8 cellular contexts compared by ENCODE assay signal in the genomic region with DNA sequence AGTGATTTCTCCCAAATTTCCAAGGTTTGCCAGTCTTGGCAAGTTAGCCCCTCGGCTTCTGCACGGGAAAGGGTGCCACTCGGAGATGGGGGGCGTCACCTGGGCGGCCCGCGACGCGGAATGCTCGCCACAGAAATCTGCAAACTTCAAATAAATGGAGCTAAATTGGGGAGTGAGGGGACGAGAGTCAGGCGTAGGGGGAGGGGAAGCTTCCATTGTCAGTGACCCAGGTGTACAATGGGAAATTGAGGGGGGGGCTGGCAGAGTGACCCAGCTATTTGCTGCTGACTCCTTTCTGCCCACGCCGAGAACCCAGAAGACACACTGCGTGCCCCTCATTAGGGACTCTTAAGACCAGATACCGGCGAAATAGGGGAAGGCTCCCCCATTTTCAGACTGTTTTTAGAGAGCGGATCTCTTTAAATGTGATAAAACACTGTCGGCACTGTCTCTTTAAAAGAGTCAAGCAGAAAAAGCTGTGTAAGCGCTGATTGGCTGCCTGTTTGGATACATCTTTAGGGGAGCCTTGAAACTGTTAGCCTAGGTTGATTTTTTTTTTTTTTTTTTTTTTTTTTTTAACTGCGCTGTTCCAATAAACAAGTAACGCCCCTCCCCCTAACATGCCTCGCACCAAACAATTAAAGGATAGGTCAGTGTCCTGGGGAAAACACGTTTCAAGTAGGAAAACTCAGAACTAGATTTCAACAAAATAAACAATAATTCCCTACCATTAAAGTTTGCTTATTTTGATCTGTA. TPM values are rescaled to one million over a fixed set of nuclear protein-coding genes. Genes with fewer than 3 reads are reported as not detected.
DNase-seq lines count a peak whose midpoint lies in the region; ATAC-seq and TF ChIP-seq lines count a peak whose summit lies in the region.

No MANE protein-coding gene starts in this region.

- H3K9me3 ChIP-seq in T-helper 17 cell (ENCODE audit: control insufficient read depth, low read length, poor library complexity, severe bottlenecking) (no peaks in the 10 kb centered on the region), trophoblast cell (ENCODE audit: insufficient read depth, low read depth, low read length) (no peaks in the 10 kb centered on the region)

- H2BK12ac ChIP-seq in trophoblast cell (ENCODE audit: low read length), result peak overlapping the region; percentile 59

- peak overlapping the region; percentile 80 for H4K12ac ChIP-seq in trophoblast cell (ENCODE audit: low read depth, low read length)

- peak overlapping the region; percentile 92 for H3K27ac Mint-ChIP-seq in T-helper 17 cell

- ATAC-seq in T-helper 17 cell, result peak; percentile 55
- peak; percentile 70 for ATAC-seq in left ventricle myocardium superior
- no peak for ATAC-seq in HG03469 (IDR thresholded peaks at IDR 0.05; ENCODE audit: unreplicated experiment)

- peak overlapping the region; percentile 98 for H3K27ac ChIP-seq in trophoblast cell (ENCODE audit: low read depth, low read length)

- no peaks in the 10 kb centered on the region for H3K36me3 ChIP-seq in trophoblast cell (ENCODE audit: control insufficient read depth in 1 of 2, insufficient read depth in 2 of 2, low read length in 2 of 2)

- H3K4me1 Mint-ChIP-seq in T-helper 17 cell, result peaks cover 45% of the 10 kb centered on the region

- peak overlapping the region; percentile 95 for H3K18ac ChIP-seq in trophoblast cell (ENCODE audit: low read length)

- H3K79me2 ChIP-seq in trophoblast cell (ENCODE audit: control insufficient read depth, insufficient read depth, low read length, poor library complexity), result peaks cover 23% of the 10 kb centered on the region

- H3K27me3 ChIP-seq in trophoblast cell (ENCODE audit: insufficient read depth, low read length), result no peaks in the 10 kb centered on the region

- H2BK5ac ChIP-seq in trophoblast cell (ENCODE audit: low read depth, low read length, poor library complexity), result peak overlapping the region; percentile 99

- peak overlapping the region; percentile 95 for H3K14ac ChIP-seq in trophoblast cell (ENCODE audit: low read length)

- CTCF ChIA-PET in HEK293T (lab: Yijun Ruan, JAX), result interaction anchor here (0.9 to 1.4 kb wide), 3 partner anchors 21 to 135 kb away, joined by 3 to 13 read pairs (median 5); no protein-coding TSS in a partner anchor

- peak overlapping the region; percentile 95 for H3K4ac ChIP-seq in trophoblast cell (ENCODE audit: low read depth, low read length)

- peak overlapping the region; percentile 93 for H3K4me2 ChIP-seq in trophoblast cell (ENCODE audit: low read length)

- H3K4me1 ChIP-seq in trophoblast cell (ENCODE audit: control insufficient read depth in 1 of 2, insufficient read depth in 2 of 2, low read length in 2 of 2), result peaks cover 36 to 46% of the 10 kb centered on the region in 2 experiments

- peak; percentile 93 for DNase-seq in DMS79 treated with DMSO at 0.1 percent for 48 hours (lab: John Stamatoyannopoulos, UW)
- peak; percentile 86 for DNase-seq in HEK293T (ENCODE audit: extremely low spot score)
- DNase-seq in NCI-H187 treated with DMSO at 0.1 percent for 48 hours (lab: John Stamatoyannopoulos, UW), result peak; percentile 30
- DNase-seq in T-helper 17 cell, result peak; percentile 30 to 47 (median 32)
- DNase-seq in astrocyte of the cerebellum (ENCODE audit: low read depth), result peak; percentile 89
- DNase-seq in left ventricle myocardium superior, result peak; percentile 40
- DNase-seq in trophoblast cell, result peak; percentile 76 to 95

- H4K8ac ChIP-seq in trophoblast cell (ENCODE audit: low read depth, low read length), result peak overlapping the region; percentile 90

- in situ Hi-C loops in astrocyte of the cerebellum (cut with HindIII; ENCODE audit: low sequenced_read_pairs), result no loop called here

- peaks cover 38% of the 10 kb centered on the region for H3K79me1 ChIP-seq in trophoblast cell (ENCODE audit: low read length)

- H3K4me3 Mint-ChIP-seq in T-helper 17 cell, result peak overlapping the region; percentile 93

- H3K4me3 ChIP-seq in astrocyte of the cerebellum (ENCODE audit: low read depth, low read length) (peak overlapping the region; percentile 65), trophoblast cell (ENCODE audit: low read depth, low read length) (peak overlapping the region; percentile 65)

- POLR2A ChIA-PET in HEK293T (lab: Yijun Ruan, JAX), result interaction anchor here (0.9 to 2.5 kb wide), 7 partner anchors 11 to 479 kb away, joined by 3 to 59 read pairs (median 5); partner anchors contain the start of gene DHCR24

- intact Hi-C loops in left ventricle myocardium superior (cut with micrococcal nuclease), result loop anchor here (5.0 to 10.0 kb wide), 2 partner anchors 80 to 283 kb away; no protein-coding TSS in a partner anchor

- peak overlapping the region; percentile 76 for H3K9ac ChIP-seq in trophoblast cell (ENCODE audit: low read length)

- peak overlapping the region; percentile 93 for H2AK5ac ChIP-seq in trophoblast cell (ENCODE audit: low read length)

- H4K91ac ChIP-seq in trophoblast cell (ENCODE audit: low read depth, low read length), result peak overlapping the region; percentile 99

- TF ChIP-seq CTCF in astrocyte of the cerebellum (IDR thresholded peaks at IDR 0.05; ENCODE audit: low read depth, low read length, missing control alignments), result no peak

- WGBS in trophoblast cell (ENCODE audit: extremely low coverage, insufficient coverage, insufficient read length), result no CpG with 5 or more reads among the region's 24 CpGs

- peak overlapping the region; percentile 60 for H2AFZ ChIP-seq in trophoblast cell (ENCODE audit: insufficient read depth, low read length, poor library complexity)

- no peak overlapping the region for H3K23ac ChIP-seq in trophoblast cell (ENCODE audit: low read length)

- H3K27me3 Mint-ChIP-seq in T-helper 17 cell, result no peaks in the 10 kb centered on the region

- peaks cover 2% of the 10 kb centered on the region for H3K36me3 Mint-ChIP-seq in T-helper 17 cell (ENCODE audit: low read depth)

- H2BK120ac ChIP-seq in trophoblast cell (ENCODE audit: insufficient read depth, low read length, poor library complexity), result peak overlapping the region; percentile 97

TF ChIP-seq in HEK293T, 16 proteins besides CTCF, POLR2A, EP300 and RAD21:
- TF ChIP-seq LEF1 (IDR thresholded peaks at IDR 0.05; ENCODE audit: borderline replicate concordance) (no peak), L3MBTL2 (conservative IDR thresholded peaks at IDR 0.05) (no peak; the same call in none of the 2 replicates), SP1 (IDR thresholded peaks at IDR 0.05) (no peak), FOXA1 (IDR thresholded peaks at IDR 0.05) (no peak), CTBP1 (IDR thresholded peaks at IDR 0.05; ENCODE audit: borderline replicate concordance) (peak; percentile 68; the same call in 1 of the 2 replicates), PKNOX1 (IDR thresholded peaks at IDR 0.05) (peak; percentile 71), NFRKB (IDR thresholded peaks at IDR 0.05) (no peak), SUZ12 (IDR thresholded peaks at IDR 0.05) (no peak), BHLHE40 (IDR thresholded peaks at IDR 0.05; ENCODE audit: borderline replicate concordance) (no peak), ZNF384 (IDR thresholded peaks at IDR 0.05) (peak; percentile 100), HDGF (IDR thresholded peaks at IDR 0.05; ENCODE audit: borderline replicate concordance) (no peak), FOXM1 (IDR thresholded peaks at IDR 0.05; ENCODE audit: borderline replicate concordance) (peak; percentile 61; the same call in 1 of the 2 replicates), ELF4 (IDR thresholded peaks at IDR 0.05) (no peak), FOXK2 (IDR thresholded peaks at IDR 0.05) (no peak), ARNT (IDR thresholded peaks at IDR 0.05) (no peak), TARDBP (IDR thresholded peaks at IDR 0.05) (no peak)

RNA-seq across cellular contexts. Expression of gene SSBP3, which starts 1.2 kb away (rescaled TPM):
- total RNA-seq in T-helper 17 cell, result 10 to 100 TPM; 64.9 to 67.4 TPM
- total RNA-seq in left ventricle myocardium superior, result 57.0 TPM
- polyA plus RNA-seq in trophoblast cell (2013), result 137 and 143 TPM in 2 replicates

Comparison
In these comparisons a context has a peak if more than half of its experiments do, and no peak if none do; other contexts are left out.
1. DNase-seq: peak in every context shown above with its lines; median percentile 93 in DMS79 treated with DMSO at 0.1 percent for 48 hours; 89 in astrocyte of the cerebellum; 86 in HEK293T; 86 in trophoblast cell; 40 in left ventricle myocardium superior; 32 in T-helper 17 cell; 30 in NCI-H187 treated with DMSO at 0.1 percent for 48 hours.